ENCODE assay signal across 19 cellular contexts in genomic region chr12:108271951-108272729, GRCh38.
"Had no signal": no experiment of that assay in that cellular context is flagged by ENCODE, and none has a peak within 500 bp of the region (broad histone marks: within the 10 kb centered on the region; RNA-seq: fewer than 3 reads in every experiment).

No MANE protein-coding gene starts in this region.

- H3K4me3 Mint-ChIP-seq: activated naive CD8-positive, alpha-beta T cell treated with anti-CD3 and anti-CD28 coated beads for 36 hours; activated T-helper 17 cell treated with anti-CD3 and anti-CD28 coated beads, Interleukin-2, amount 50 U/mL, for 72 hours; central memory CD8-positive, alpha-beta T cell; natural killer cell treated with Interleukin-12 subunit alpha and Interleukin-12 subunit beta and Interleukin-15 and Interleukin-18, amount 100 ng/mL, for 72 hours had no signal

- H3K4me3 ChIP-seq: esophagus muscularis mucosa, gastroesophageal sphincter, heart left ventricle, ovary, prostate gland, right atrium auricular region, spleen, thoracic aorta, upper lobe of left lung had no signal

- H3K27me3 ChIP-seq: esophagus muscularis mucosa, gastroesophageal sphincter, heart left ventricle, neutrophil, ovary, right atrium auricular region, upper lobe of left lung had no signal

- H3K9me3 ChIP-seq: esophagus muscularis mucosa, neutrophil, ovary, prostate gland, thoracic aorta, upper lobe of left lung had no signal

- H3K36me3 Mint-ChIP-seq: activated naive CD8-positive, alpha-beta T cell treated with anti-CD3 and anti-CD28 coated beads for 36 hours; natural killer cell treated with Interleukin-12 subunit alpha and Interleukin-12 subunit beta and Interleukin-15 and Interleukin-18, amount 100 ng/mL, for 72 hours had no signal

- ATAC-seq: activated T-helper 17 cell treated with anti-CD3 and anti-CD28 coated beads, Interleukin-2, amount 50 U/mL, for 72 hours; gastroesophageal sphincter; heart left ventricle; natural killer cell treated with Interleukin-12 subunit alpha and Interleukin-12 subunit beta and Interleukin-15 and Interleukin-18, amount 100 ng/mL, for 72 hours had no signal

- DNase-seq: activated CD4-positive, alpha-beta T cell treated with anti-CD3 and anti-CD28 coated beads for 1 hour; activated naive CD4-positive, alpha-beta T cell; activated naive CD8-positive, alpha-beta T cell treated with anti-CD3 and anti-CD28 coated beads for 36 hours; activated T-cell treated with anti-CD3 and anti-CD28 coated beads, Interleukin-2, amount 50 U/mL, for 1 hour; heart left ventricle; ovary; spleen; stimulated activated CD4-positive, alpha-beta T cell treated with anti-CD3 and anti-CD28 coated beads, Interleukin-4, amount 100 ng/mL, for 1 hour; stimulated activated naive CD4-positive, alpha-beta T cell; upper lobe of left lung had no signal

- H3K4me1 Mint-ChIP-seq: activated naive CD8-positive, alpha-beta T cell treated with anti-CD3 and anti-CD28 coated beads for 36 hours; activated T-helper 17 cell treated with anti-CD3 and anti-CD28 coated beads, Interleukin-2, amount 50 U/mL, for 72 hours; central memory CD8-positive, alpha-beta T cell had no signal

- H3K27me3 Mint-ChIP-seq: central memory CD8-positive, alpha-beta T cell; natural killer cell treated with Interleukin-12 subunit alpha and Interleukin-12 subunit beta and Interleukin-15 and Interleukin-18, amount 100 ng/mL, for 72 hours had no signal

- H3K36me3 ChIP-seq: esophagus muscularis mucosa, gastroesophageal sphincter, heart left ventricle, neutrophil, ovary, prostate gland, right atrium auricular region, spleen, thoracic aorta, upper lobe of left lung had no signal

- H3K27ac Mint-ChIP-seq: activated naive CD8-positive, alpha-beta T cell treated with anti-CD3 and anti-CD28 coated beads for 36 hours; activated T-helper 17 cell treated with anti-CD3 and anti-CD28 coated beads, Interleukin-2, amount 50 U/mL, for 72 hours; natural killer cell treated with Interleukin-12 subunit alpha and Interleukin-12 subunit beta and Interleukin-15 and Interleukin-18, amount 100 ng/mL, for 72 hours had no signal

- H3K9me3 Mint-ChIP-seq: activated naive CD8-positive, alpha-beta T cell treated with anti-CD3 and anti-CD28 coated beads for 36 hours; activated T-helper 17 cell treated with anti-CD3 and anti-CD28 coated beads, Interleukin-2, amount 50 U/mL, for 72 hours; central memory CD8-positive, alpha-beta T cell had no signal

- H3K27ac ChIP-seq: esophagus muscularis mucosa, gastroesophageal sphincter, heart left ventricle, neutrophil, ovary, prostate gland, right atrium auricular region, spleen, thoracic aorta, upper lobe of left lung had no signal

- H3K4me1 ChIP-seq: esophagus muscularis mucosa, gastroesophageal sphincter, prostate gland, right atrium auricular region, spleen had no signal
